8 cellular contexts compared by ENCODE assay signal in the genomic region with DNA sequence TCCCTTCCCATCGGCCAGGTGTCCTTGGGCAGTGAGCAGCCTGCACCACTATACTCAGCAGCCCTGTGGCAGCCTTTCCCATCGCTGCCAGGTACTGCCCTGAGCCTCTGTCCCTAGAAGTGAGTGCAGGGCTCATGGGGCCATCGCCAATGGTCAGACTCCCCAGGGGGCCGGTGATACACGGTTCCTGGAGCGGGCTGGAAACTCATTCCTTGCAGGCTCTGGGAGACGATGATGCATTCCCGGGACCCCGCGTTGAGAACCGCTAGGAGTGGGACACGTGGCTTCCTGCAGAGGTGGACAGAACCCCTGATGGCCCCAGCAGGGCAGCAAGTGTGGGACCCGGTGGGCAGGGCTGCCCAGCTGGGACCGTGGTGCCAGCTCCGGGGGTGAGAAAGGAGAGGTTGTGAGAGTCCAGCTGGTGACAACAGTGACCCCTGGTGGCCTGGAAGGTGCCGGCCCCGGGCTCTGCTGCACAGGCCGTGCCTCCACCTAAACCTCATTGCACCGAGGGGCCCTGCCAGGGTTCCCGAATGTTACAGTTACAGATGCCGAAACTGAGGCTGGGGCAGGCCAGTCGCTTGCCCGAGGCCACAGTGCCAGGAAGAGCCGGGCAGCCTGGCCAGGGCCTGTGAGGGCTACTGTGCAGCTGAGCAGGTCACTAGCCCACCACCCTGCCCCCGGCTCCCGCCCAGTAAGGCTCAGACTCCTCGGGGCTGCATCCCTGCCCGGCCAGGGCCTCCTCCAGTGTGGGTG. TPM values are rescaled to one million over a fixed set of nuclear protein-coding genes. Genes with fewer than 3 reads are reported as not detected.
DNase-seq lines count a peak whose midpoint lies in the region; ATAC-seq and TF ChIP-seq lines count a peak whose summit lies in the region.

No MANE protein-coding gene starts in this region.

- H3K9me3 Mint-ChIP-seq in WTC11 (peaks cover 7% of the 10 kb centered on the region), MCF 10A (ENCODE audit: unreplicated experiment) (peaks cover 4% of the 10 kb centered on the region)

- POLR2A ChIA-PET in WTC11 (lab: Charles Lee) = no interaction called here
- POLR2A ChIA-PET in MCF 10A (lab: Yijun Ruan, JAX) = no interaction called here

- no TSS peak for BruUV-seq in MCF 10A (replicated peaks; lab: Mats Ljungman, UMichigan)

- intact Hi-C loops in MCF 10A (cut with micrococcal nuclease) = loop anchor here (1.0 to 2.0 kb wide), 3 partner anchors 33 to 109 kb away; a partner anchor contains a TSS

- H3K36me3 Mint-ChIP-seq in WTC11 (peaks cover 7% of the 10 kb centered on the region), MCF 10A (ENCODE audit: insufficient read depth, unreplicated experiment) (peaks cover 1% of the 10 kb centered on the region)

- peak; percentile 77 for DNase-seq in Ammon's horn (ENCODE audit: low spot score)
- peak; percentile 73 for DNase-seq in NAMALWA (ENCODE audit: low spot score)
- DNase-seq in WTC11 (ENCODE audit: low spot score) = peak; percentile 86
- peak; percentile 66 for DNase-seq in MCF 10A (ENCODE audit: unreplicated experiment)
- DNase-seq in islet precursor cell = peak; percentile 85
- peak; percentile 40 for DNase-seq in stimulated activated CD4-positive, alpha-beta T cell treated with anti-CD3 and anti-CD28 coated beads, Interleukin-2, amount 100 ng/mL, for 4 hours (ENCODE audit: low read depth)

- CTCF ChIA-PET in WTC11 (lab: Charles Lee) (interaction anchor here (0.6 to 3.5 kb wide), 24 partner anchors 10 to 363 kb away, joined by 3 to 21 read pairs (median 4); no protein-coding TSS in a partner anchor), MCF 10A (lab: Yijun Ruan, JAX) (interaction anchor here (0.5 to 2.0 kb wide), 6 partner anchors 9 to 424 kb away, joined by 3 to 11 read pairs (median 3); no protein-coding TSS in a partner anchor)

- H3K4me3 Mint-ChIP-seq in WTC11 (no peak overlapping the region), MCF 10A (ENCODE audit: unreplicated experiment) (peak overlapping the region; percentile 53)

- peak; percentile 80 for TF ChIP-seq CTCF in WTC11 (IDR thresholded peaks at IDR 0.05)
- TF ChIP-seq CTCF in MCF 10A (IDR thresholded peaks at IDR 0.05; ENCODE audit: unreplicated experiment) = peak; percentile 59

- H3K4me1 Mint-ChIP-seq in WTC11 = peaks cover 5% of the 10 kb centered on the region
- H3K4me1 Mint-ChIP-seq in MCF 10A (ENCODE audit: insufficient read depth, unreplicated experiment) = peaks cover 6% of the 10 kb centered on the region

- ATAC-seq in GM18909 (IDR thresholded peaks at IDR 0.05; ENCODE audit: poor library complexity, unreplicated experiment) (peak; percentile 67), WTC11 (peak; percentile 80), HG03571 (IDR thresholded peaks at IDR 0.05; ENCODE audit: unreplicated experiment) (no peak)

- no peak overlapping the region for H3K27ac Mint-ChIP-seq in WTC11
- no peak overlapping the region for H3K27ac Mint-ChIP-seq in MCF 10A (ENCODE audit: low read depth, unreplicated experiment)

- H3K27me3 Mint-ChIP-seq in WTC11 (ENCODE audit: low read depth) (peaks cover 29% of the 10 kb centered on the region), MCF 10A (ENCODE audit: insufficient read depth, unreplicated experiment) (no peaks in the 10 kb centered on the region)

TF ChIP-seq in WTC11, 78 proteins besides CTCF, POLR2A, EP300 and RAD21:
- TF ChIP-seq ZNF423 (CRISPR knock-in tag; IDR thresholded peaks at IDR 0.05) = peak; percentile 27; the same call in 1 of the 2 replicates
- TF ChIP-seq, protein P1, sequence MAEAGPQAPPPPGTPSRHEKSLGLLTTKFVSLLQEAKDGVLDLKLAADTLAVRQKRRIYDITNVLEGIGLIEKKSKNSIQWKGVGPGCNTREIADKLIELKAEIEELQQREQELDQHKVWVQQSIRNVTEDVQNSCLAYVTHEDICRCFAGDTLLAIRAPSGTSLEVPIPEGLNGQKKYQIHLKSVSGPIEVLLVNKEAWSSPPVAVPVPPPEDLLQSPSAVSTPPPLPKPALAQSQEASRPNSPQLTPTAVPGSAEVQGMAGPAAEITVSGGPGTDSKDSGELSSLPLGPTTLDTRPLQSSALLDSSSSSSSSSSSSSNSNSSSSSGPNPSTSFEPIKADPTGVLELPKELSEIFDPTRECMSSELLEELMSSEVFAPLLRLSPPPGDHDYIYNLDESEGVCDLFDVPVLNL (CRISPR knock-in tag; IDR thresholded peaks at IDR 0.05; ENCODE audit: borderline replicate concordance, low read depth) = no peak

RNA-seq across cellular contexts. Expression of a gene that starts 33.8 kb away (rescaled TPM):
- total RNA-seq in WTC11 (2021) = 120 to 129 TPM (median 126 TPM) in 3 replicates
- 47.4 and 48.8 TPM in 2 replicates for total RNA-seq in MCF 10A (2022)
